18 cellular contexts compared by ENCODE assay signal in genomic region chr13:85283408-85283807, GRCh38.
DNase-seq lines count a peak whose midpoint lies in the region; ATAC-seq, FAIRE-seq and TF ChIP-seq lines count a peak whose summit lies in the region.
"Had no signal": no experiment of that assay in that cellular context is flagged by ENCODE, and none has a peak within 500 bp of the region (broad histone marks: within the 10 kb centered on the region; RNA-seq: fewer than 3 reads in every experiment).

No MANE protein-coding gene starts in this region.

- intact Hi-C loops in PC-3 (cut with micrococcal nuclease) (no loop called here), endothelial cell of umbilical vein (cut with micrococcal nuclease) (no loop called here), HepG2 (cut with micrococcal nuclease; ENCODE audit: unreplicated experiment) (no loop called here)

- H3K27me3 ChIP-seq in HAP-1 (ENCODE audit: low read depth): no peaks in the 10 kb centered on the region
- no peaks in the 10 kb centered on the region for H3K27me3 ChIP-seq in PC-3 (ENCODE audit: low read length)
- no peaks in the 10 kb centered on the region for H3K27me3 ChIP-seq in endothelial cell of umbilical vein (ENCODE audit: control insufficient read depth in 2 of 2, insufficient read depth in 2 of 2, low read length in 2 of 2)
- H3K27me3 ChIP-seq in HepG2 (ENCODE audit: control insufficient read depth in 1 of 2, insufficient read depth in 2 of 2, low read length in 2 of 2): no peaks in the 10 kb centered on the region
- H3K27me3 ChIP-seq: SJCRH30 had no signal

- no peak overlapping the region for H3K4me3 ChIP-seq in HAP-1
- no peak overlapping the region for H3K4me3 ChIP-seq in PC-3 (ENCODE audit: low read length)
- H3K4me3 ChIP-seq in endothelial cell of umbilical vein (replicated peaks in 1 of 3; ENCODE audit: insufficient read depth in 1 of 3, low read depth in 1 of 3, low read length in 3 of 3): no peak overlapping the region
- no peak overlapping the region for H3K4me3 ChIP-seq in HepG2 (replicated peaks in 1 of 3; ENCODE audit: insufficient read depth in 1 of 3, low read depth in 2 of 3, low read length in 3 of 3)
- H3K4me3 ChIP-seq: SJCRH30 had no signal

- in situ Hi-C loops in HAP-1 (cut with MboI; ENCODE audit: low sequenced_read_pairs) (no loop called here), HepG2 (cut with HindIII; ENCODE audit: extremely low pct_ligation_motif_present, low pct_unique_long_range_greater_than_20kb) (no loop called here)

- CTCF ChIA-PET in PC-3 (lab: Charles Lee) (no interaction called here), endothelial cell of umbilical vein (lab: Charles Lee) (interaction anchor here (1.8 kb wide), 1 partner anchor 22 kb away, joined by 5 read pairs; no protein-coding TSS in a partner anchor), HepG2 (lab: Yijun Ruan, JAX; ENCODE audit: low intra/inter-chr PET ratio, low total read pairs) (no interaction called here)

- POLR2A ChIA-PET in PC-3 (lab: Charles Lee; ENCODE audit: unreplicated experiment): interaction anchor here (0.5 kb wide), 1 partner anchor 20 kb away, joined by 28 read pairs; no protein-coding TSS in a partner anchor
- POLR2A ChIA-PET in endothelial cell of umbilical vein (lab: Charles Lee): no interaction called here
- POLR2A ChIA-PET in HepG2 (lab: Yijun Ruan, JAX): no interaction called here

- dilution Hi-C loops in endothelial cell of umbilical vein (cut with MboI; ENCODE audit: extremely low pct_ligation_motif_present, low sequenced_read_pairs): no loop called here

- FAIRE-seq in endothelial cell of umbilical vein (lab: Jason Lieb, UNC): no peak
- no peak for FAIRE-seq in HepG2 (lab: Jason Lieb, UNC)

- no TSS peak for BruUV-seq in PC-3 (replicated peaks; lab: Mats Ljungman, UMichigan)
- BruUV-seq in endothelial cell of umbilical vein (replicated peaks; lab: Mats Ljungman, UMichigan): no TSS peak
- BruUV-seq in HepG2 (replicated peaks; lab: Mats Ljungman, UMichigan): no TSS peak

- no peak for TF ChIP-seq RAD21 in HepG2 (CRISPR knock-in tag; IDR thresholded peaks at IDR 0.05)

- no peak overlapping the region for H3K4me3 Mint-ChIP-seq in mesothelial cell of epicardium

- H4K20me1 ChIP-seq in PC-3 (ENCODE audit: low read length) (no peaks in the 10 kb centered on the region), endothelial cell of umbilical vein (replicated peaks; ENCODE audit: control insufficient read depth, extremely low read depth, insufficient read depth, low read length) (no peaks in the 10 kb centered on the region), HepG2 (ENCODE audit: insufficient read depth, low read length) (no peaks in the 10 kb centered on the region)

- no peaks in the 10 kb centered on the region for H3K27me3 Mint-ChIP-seq in mesothelial cell of epicardium (ENCODE audit: low read depth)

- peak overlapping the region; percentile 89 for H3K27ac Mint-ChIP-seq in mesothelial cell of epicardium

- TF ChIP-seq POLR2A in endothelial cell of umbilical vein (IDR thresholded peaks at IDR 0.05; ENCODE audit: low read depth, low read length) (no peak), HepG2 (IDR thresholded peaks at IDR 0.05; ENCODE audit: insufficient read depth in 1 of 2, low read depth in 2 of 2, low read length in 2 of 2) (no peak)

- no peaks in the 10 kb centered on the region for H3K9me3 Mint-ChIP-seq in mesothelial cell of epicardium

- H3K9ac ChIP-seq in PC-3 (ENCODE audit: low read length) (no peak overlapping the region), endothelial cell of umbilical vein (replicated peaks; ENCODE audit: extremely low read depth, insufficient read depth, low read length) (no peak overlapping the region), HepG2 (ENCODE audit: insufficient read depth, low read depth, low read length) (no peak overlapping the region)
- H3K9ac ChIP-seq: KMS-11 had no signal

- H3K36me3 ChIP-seq in HAP-1 (replicated peaks) (no peaks in the 10 kb centered on the region), PC-3 (ENCODE audit: low read depth, low read length) (no peaks in the 10 kb centered on the region), endothelial cell of umbilical vein (ENCODE audit: control insufficient read depth in 2 of 2, extremely low read depth in 1 of 2, insufficient read depth in 2 of 2, low read length in 2 of 2) (no peaks in the 10 kb centered on the region), HepG2 (replicated peaks in 1 of 2; ENCODE audit: control insufficient read depth in 1 of 2, insufficient read depth in 2 of 2, low read length in 2 of 2) (no peaks in the 10 kb centered on the region)
- H3K36me3 ChIP-seq: SJCRH30 had no signal

- no peak for TF ChIP-seq EP300 in HepG2 (IDR thresholded peaks at IDR 0.05; ENCODE audit: low read depth in 2 of 2, low read length in 2 of 2)
- no peak for TF ChIP-seq EP300 in HepG2 (CRISPR knock-in tag; IDR thresholded peaks at IDR 0.05; ENCODE audit: borderline replicate concordance)

- H3K4me1 Mint-ChIP-seq in mesothelial cell of epicardium: peaks cover 25% of the 10 kb centered on the region

- H2AFZ ChIP-seq in PC-3 (ENCODE audit: low read length) (0 out of 2 replicates have a peak overlapping the region, but pooled peaks have one; percentile 42), endothelial cell of umbilical vein (ENCODE audit: low read depth, low read length) (no peak overlapping the region), HepG2 (ENCODE audit: low read length) (no peak overlapping the region)

- ATAC-seq in PC-3: no peak
- no peak for ATAC-seq in HG02981 (IDR thresholded peaks at IDR 0.05; ENCODE audit: unreplicated experiment)
- ATAC-seq in HepG2: no peak

- no peaks in the 10 kb centered on the region for H3F3A ChIP-seq in PC-3 (ENCODE audit: low read length, unreplicated experiment)

- H3K9me1 ChIP-seq in endothelial cell of umbilical vein (replicated peaks; ENCODE audit: control insufficient read depth, extremely low read depth, insufficient read depth, low read length): no peaks in the 10 kb centered on the region

- TF ChIP-seq CTCF in PC-3 (conservative IDR thresholded peaks at IDR 0.05; ENCODE audit: low read depth, low read length) (no peak), endothelial cell of umbilical vein (IDR thresholded peaks at IDR 0.05; ENCODE audit: extremely low read depth in 1 of 2, insufficient read depth in 1 of 2, low read depth in 1 of 2, low read length in 2 of 2) (no peak), mesothelial cell of epicardium (IDR thresholded peaks at IDR 0.05; ENCODE audit: unreplicated experiment) (no peak), HepG2 (CRISPR knock-in tag; IDR thresholded peaks at IDR 0.05) (no peak)

- no peaks in the 10 kb centered on the region for H3K9me2 ChIP-seq in PC-3 (replicated peaks; ENCODE audit: low read length)

- H3K9me3 ChIP-seq in HAP-1 (no peaks in the 10 kb centered on the region), PC-3 (ENCODE audit: low read length) (no peaks in the 10 kb centered on the region), endothelial cell of umbilical vein (replicated peaks; ENCODE audit: control insufficient read depth, insufficient read depth, low read length) (no peaks in the 10 kb centered on the region), HepG2 (ENCODE audit: low read length) (no peaks in the 10 kb centered on the region)
- H3K9me3 ChIP-seq: SJCRH30 had no signal

- H3K4me2 ChIP-seq in PC-3 (ENCODE audit: low read length): no peak overlapping the region
- no peak overlapping the region for H3K4me2 ChIP-seq in endothelial cell of umbilical vein (ENCODE audit: insufficient read depth, low read length)
- H3K4me2 ChIP-seq in HepG2 (ENCODE audit: low read depth, low read length): no peak overlapping the region
- H3K4me2 ChIP-seq: KMS-11 had no signal

- DNase-seq in HAP-1 (ENCODE audit: low spot score in 2 of 2) (peak; percentile 43 to 94), PC-3 (no peak), endothelial cell of umbilical vein (ENCODE audit: low read depth, low spot score) (peak; percentile 10), mesothelial cell of epicardium (ENCODE audit: low spot score in 2 of 2, unreplicated experiment in 2 of 2) (no peak), cerebellar cortex (ENCODE audit: low spot score) (no peak), RKO (ENCODE audit: low spot score) (no peak), HepG2 (ENCODE audit: low spot score) (no peak)
- DNase-seq: COR-L47; DMS53; NCI-H1048; NCI-H1694; NCI-H2107; NCI-H69; NK-92 treated with Interleukin-12 subunit alpha and Interleukin-12 subunit beta, amount 100 ng/mL, for 24 hours; SJCRH30; SW 1271 had no signal

- H3K79me2 ChIP-seq in PC-3 (ENCODE audit: low read length) (no peaks in the 10 kb centered on the region), endothelial cell of umbilical vein (ENCODE audit: control insufficient read depth, insufficient read depth, low read length) (no peaks in the 10 kb centered on the region), HepG2 (ENCODE audit: insufficient read depth, low read length) (no peaks in the 10 kb centered on the region)

- peaks cover 13% of the 10 kb centered on the region for H3K4me1 ChIP-seq in HAP-1
- H3K4me1 ChIP-seq in PC-3 (ENCODE audit: insufficient read depth, low read length): no peaks in the 10 kb centered on the region
- no peaks in the 10 kb centered on the region for H3K4me1 ChIP-seq in endothelial cell of umbilical vein (ENCODE audit: control insufficient read depth, extremely low read depth, insufficient read depth, low read length)
- H3K4me1 ChIP-seq in HepG2 (ENCODE audit: insufficient read depth, low read length): no peaks in the 10 kb centered on the region
- H3K4me1 ChIP-seq: SJCRH30 had no signal

- H3K36me3 Mint-ChIP-seq in mesothelial cell of epicardium: no peaks in the 10 kb centered on the region

- H3K27ac ChIP-seq in PC-3 (ENCODE audit: low read length) (no peak overlapping the region), endothelial cell of umbilical vein (ENCODE audit: insufficient read depth, low read depth, low read length) (no peak overlapping the region), HepG2 (ENCODE audit: extremely low read length, insufficient read depth, low read length) (no peak overlapping the region)
- H3K27ac ChIP-seq: KMS-11, SJCRH30 had no signal

TF ChIP-seq in endothelial cell of umbilical vein, 7 proteins besides CTCF, POLR2A, EP300 and RAD21 (continues in another document):
- TF ChIP-seq POLR2AphosphoS5 (IDR thresholded peaks at IDR 0.05; ENCODE audit: insufficient read depth, low read depth, low read length) (no peak), GATA2 (IDR thresholded peaks at IDR 0.05; ENCODE audit: insufficient read depth, insufficient read length, low read depth, low read length) (no peak), MYC (IDR thresholded peaks at IDR 0.05; ENCODE audit: low read depth, low read length) (no peak), FOS (IDR thresholded peaks at IDR 0.05; ENCODE audit: borderline replicate concordance, insufficient read depth, low read length) (no peak)

TF ChIP-seq in HepG2, 621 proteins besides CTCF, POLR2A, EP300 and RAD21 (continues in another document):
- TF ChIP-seq ZFAT (CRISPR knock-in tag; conservative IDR thresholded peaks at IDR 0.05): no peak
- no peak for TF ChIP-seq TBX3 (IDR thresholded peaks at IDR 0.05; ENCODE audit: borderline replicate concordance)
- no peak for TF ChIP-seq PRPF4 (IDR thresholded peaks at IDR 0.05; ENCODE audit: low read depth, low read length, poor library complexity, severe bottlenecking)
- no peak for TF ChIP-seq ZNF350 (CRISPR knock-in tag; IDR thresholded peaks at IDR 0.05; ENCODE audit: borderline replicate concordance, low read depth)
- no peak for TF ChIP-seq ZNF335 (CRISPR knock-in tag; IDR thresholded peaks at IDR 0.05)

Comparison
In these comparisons a context has a peak if more than half of its experiments do, and no peak if none do; other contexts are left out.
1. DNase-seq: peak in HAP-1 (2 of 2) and endothelial cell of umbilical vein (single experiment); none in PC-3 (single experiment), mesothelial cell of epicardium (0 of 2), cerebellar cortex (single experiment), RKO (single experiment) and HepG2 (single experiment).